Comparison of ENCODE assay signal across 25 cellular contexts in genomic region chr10:52029628-52030027, GRCh38.
"Had no signal": no experiment of that assay in that cellular context is flagged by ENCODE, and none has a peak within 500 bp of the region (broad histone marks: within the 10 kb centered on the region; RNA-seq: fewer than 3 reads in every experiment).

No MANE protein-coding gene starts in this region.

- H3K9me3 Mint-ChIP-seq: natural killer cell treated with Interleukin-12 subunit alpha and Interleukin-12 subunit beta and Interleukin-15 and Interleukin-18, amount 100 ng/mL, for 72 hours; stimulated activated memory B cell treated with anti-CD40 and anti-IgM and Interleukin-4, amounts not matched to agents 10 μg/mL and 1 μg/mL and 100 μg/mL, for 72 hours; stimulated activated naive CD8-positive, alpha-beta T cell treated with anti-CD3 and anti-CD28 coated beads, Interleukin-15, amount 100 ng/mL, for 72 hours; type B pancreatic cell had no signal

- H3K9me3 ChIP-seq: mucosa of descending colon, ovary, right atrium auricular region, right lobe of liver, tibial nerve, uterus had no signal

- DNase-seq: hippocampal formation; islet precursor cell; left ventricle myocardium inferior; midbrain; mucosa of descending colon; naive thymus-derived CD4-positive, alpha-beta T cell; occipital lobe; ovary; right lobe of liver; stimulated activated CD4-positive, alpha-beta T cell treated with anti-CD3 and anti-CD28 coated beads, Interleukin-1b, Interleukin-23, amount 100 ng/mL, for 48 hours; stimulated activated CD4-positive, alpha-beta T cell treated with anti-CD3 and anti-CD28 coated beads, Interleukin-2, amount 100 ng/mL, for 48 hours; stimulated activated CD4-positive, alpha-beta T cell treated with anti-CD3 and anti-CD28 coated beads, Interleukin-4, amount 100 ng/mL, for 4 hours; stimulated activated CD8-positive, alpha-beta memory T cell treated with anti-CD3 and anti-CD28 coated beads, Interleukin-4, amount 100 ng/mL, for 48 hours; stimulated activated naive CD4-positive, alpha-beta T cell treated with Interleukin-2 at 50 U/mL for 16 hours; stimulated activated naive CD8-positive, alpha-beta T cell treated with anti-CD3 and anti-CD28 coated beads, Interleukin-15, amount 100 ng/mL, for 72 hours; substantia nigra; uterus had no signal

- H3K4me1 Mint-ChIP-seq: naive thymus-derived CD4-positive, alpha-beta T cell; stimulated activated memory B cell treated with anti-CD40 and anti-IgM and Interleukin-4, amounts not matched to agents 10 μg/mL and 1 μg/mL and 100 μg/mL, for 72 hours; stimulated activated naive CD8-positive, alpha-beta T cell treated with anti-CD3 and anti-CD28 coated beads, Interleukin-15, amount 100 ng/mL, for 72 hours had no signal

- H3K27ac Mint-ChIP-seq: naive thymus-derived CD4-positive, alpha-beta T cell; natural killer cell treated with Interleukin-12 subunit alpha and Interleukin-12 subunit beta and Interleukin-15 and Interleukin-18, amount 100 ng/mL, for 72 hours; progenitor cell of endocrine pancreas; stimulated activated memory B cell treated with anti-CD40 and anti-IgM and Interleukin-4, amounts not matched to agents 10 μg/mL and 1 μg/mL and 100 μg/mL, for 72 hours; type B pancreatic cell had no signal

- H3K4me1 ChIP-seq: left ventricle myocardium inferior, right atrium auricular region, right lobe of liver, tibial nerve, uterus had no signal

- H3K27ac ChIP-seq: left ventricle myocardium inferior, ovary, right atrium auricular region, right lobe of liver, tibial nerve, uterus had no signal

- H3K27me3 ChIP-seq: ovary, right atrium auricular region, right lobe of liver, tibial nerve, uterus had no signal

- H3K36me3 ChIP-seq: left ventricle myocardium inferior, ovary, right atrium auricular region, right lobe of liver, tibial nerve, uterus had no signal

- ATAC-seq: mucosa of descending colon; naive thymus-derived CD4-positive, alpha-beta T cell; natural killer cell treated with Interleukin-12 subunit alpha and Interleukin-12 subunit beta and Interleukin-15 and Interleukin-18, amount 100 ng/mL, for 72 hours; stimulated activated memory B cell treated with anti-CD40 and anti-IgM and Interleukin-4, amounts not matched to agents 10 μg/mL and 1 μg/mL and 100 μg/mL, for 72 hours; stimulated activated naive CD8-positive, alpha-beta T cell treated with anti-CD3 and anti-CD28 coated beads, Interleukin-15, amount 100 ng/mL, for 72 hours had no signal

- H3K4me3 ChIP-seq: left ventricle myocardium inferior, lung, mucosa of descending colon, ovary, right atrium auricular region, right lobe of liver, smooth muscle cell, tibial nerve, uterus had no signal

- H3K4me2 ChIP-seq: smooth muscle cell had no signal

- H3K36me3 Mint-ChIP-seq: naive thymus-derived CD4-positive, alpha-beta T cell; natural killer cell treated with Interleukin-12 subunit alpha and Interleukin-12 subunit beta and Interleukin-15 and Interleukin-18, amount 100 ng/mL, for 72 hours; stimulated activated memory B cell treated with anti-CD40 and anti-IgM and Interleukin-4, amounts not matched to agents 10 μg/mL and 1 μg/mL and 100 μg/mL, for 72 hours; type B pancreatic cell had no signal

- H3K27me3 Mint-ChIP-seq: natural killer cell treated with Interleukin-12 subunit alpha and Interleukin-12 subunit beta and Interleukin-15 and Interleukin-18, amount 100 ng/mL, for 72 hours; progenitor cell of endocrine pancreas; stimulated activated memory B cell treated with anti-CD40 and anti-IgM and Interleukin-4, amounts not matched to agents 10 μg/mL and 1 μg/mL and 100 μg/mL, for 72 hours; stimulated activated naive CD8-positive, alpha-beta T cell treated with anti-CD3 and anti-CD28 coated beads, Interleukin-15, amount 100 ng/mL, for 72 hours; type B pancreatic cell had no signal

- H3K4me3 Mint-ChIP-seq: naive thymus-derived CD4-positive, alpha-beta T cell; natural killer cell treated with Interleukin-12 subunit alpha and Interleukin-12 subunit beta and Interleukin-15 and Interleukin-18, amount 100 ng/mL, for 72 hours; stimulated activated memory B cell treated with anti-CD40 and anti-IgM and Interleukin-4, amounts not matched to agents 10 μg/mL and 1 μg/mL and 100 μg/mL, for 72 hours; stimulated activated naive CD8-positive, alpha-beta T cell treated with anti-CD3 and anti-CD28 coated beads, Interleukin-15, amount 100 ng/mL, for 72 hours; type B pancreatic cell had no signal
